Comparison of ENCODE assay signal across 1 cellular context in genomic region chr11:26344647-26345046, GRCh38.
TF ChIP-seq lines count a peak whose summit lies in the region.

No MANE protein-coding gene starts in this region.

TF ChIP-seq in SK-N-SH, 30 proteins besides CTCF, POLR2A, EP300 and RAD21 (continued from another document):
- TF ChIP-seq SIN3A (IDR thresholded peaks at IDR 0.05; ENCODE audit: borderline replicate concordance, low read depth, low read length): no peak
- TF ChIP-seq USF1 (IDR thresholded peaks at IDR 0.05; ENCODE audit: borderline replicate concordance, low read depth): no peak
- TF ChIP-seq GATA2 (CRISPR knock-in tag; IDR thresholded peaks at IDR 0.05): no peak
- TF ChIP-seq RCOR1 (IDR thresholded peaks at IDR 0.05; ENCODE audit: low read length): no peak
- TF ChIP-seq RFX5 (IDR thresholded peaks at IDR 0.05; ENCODE audit: low read length): no peak
